Comparison of ENCODE assay signal across 8 cellular contexts in the genomic region with DNA sequence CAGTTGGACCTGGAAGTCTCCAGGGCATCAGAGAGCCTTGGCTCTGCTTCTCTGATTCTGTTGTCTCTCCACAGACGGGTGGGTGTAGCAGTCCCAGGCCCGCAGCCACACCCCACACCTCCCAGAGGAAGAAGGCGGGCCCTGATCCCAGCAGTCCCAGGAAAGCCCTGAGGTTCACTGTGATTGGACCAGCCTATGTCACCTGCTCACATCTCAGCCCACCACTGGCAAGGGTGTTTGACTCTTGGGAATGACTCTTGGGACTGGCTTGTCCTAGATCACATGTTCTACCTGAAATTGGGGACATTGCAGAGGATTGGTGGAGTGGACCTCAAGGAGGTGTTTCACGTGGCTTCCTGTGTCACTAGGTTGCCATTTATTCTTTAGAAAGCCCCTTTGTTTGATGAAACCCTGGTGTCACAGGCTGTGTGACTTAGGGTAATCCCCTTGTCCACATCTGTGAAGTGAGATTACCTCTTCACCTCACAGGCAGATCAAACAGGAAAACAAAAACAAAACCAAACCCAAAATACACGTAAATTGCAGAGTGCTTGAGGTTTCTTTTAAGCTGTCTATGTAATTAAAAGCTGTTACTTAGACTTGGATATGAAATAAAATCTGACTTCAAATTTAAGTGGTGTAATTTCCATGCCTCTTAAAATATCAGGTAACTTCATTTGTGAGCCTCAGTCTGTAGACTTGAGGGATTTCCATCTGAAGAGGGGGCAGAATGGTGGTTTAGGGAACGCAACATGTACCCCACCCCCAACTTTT. TPM values are rescaled to one million over a fixed set of nuclear protein-coding genes. Genes with fewer than 3 reads are reported as not detected.
DNase-seq lines count a peak whose midpoint lies in the region; ATAC-seq lines count a peak whose summit lies in the region.

No MANE protein-coding gene starts in this region.

- peak; percentile 99 for ATAC-seq in HG02678 (IDR thresholded peaks at IDR 0.05; ENCODE audit: unreplicated experiment)
- ATAC-seq in left colon = peak; percentile 65

- DNase-seq in NCI-H82 (lab: John Stamatoyannopoulos, UW) (peak; percentile 67), NCI-H82 treated with DMSO at 0.1 percent for 48 hours (lab: John Stamatoyannopoulos, UW; ENCODE audit: unreplicated experiment) (no peak), SW480 (ENCODE audit: low spot score) (peak; percentile 66), left colon (no peak), C1 segment of cervical spinal cord (lab: John Stamatoyannopoulos, UW) (no peak), foreskin melanocyte (no peak), SW 1271 (lab: John Stamatoyannopoulos, UW) (no peak)

- intact Hi-C loops in left colon (cut with DNase I, micrococcal nuclease) = no loop called here

RNA-seq across cellular contexts. Expression of a gene that starts 26.7 kb away (rescaled TPM):
- total RNA-seq in left colon = 100 to 1,000 TPM; 410 to 585 TPM

Comparison
In these comparisons a context has a peak if more than half of its experiments do, and no peak if none do; other contexts are left out.
1. DNase-seq: peak in NCI-H82 (single experiment) and SW480 (single experiment); none in NCI-H82 treated with DMSO at 0.1 percent for 48 hours (single experiment), left colon (0 of 2), C1 segment of cervical spinal cord (0 of 14), foreskin melanocyte (single experiment) and SW 1271 (0 of 2).